17 cellular contexts compared by ENCODE assay signal in the genomic region with DNA sequence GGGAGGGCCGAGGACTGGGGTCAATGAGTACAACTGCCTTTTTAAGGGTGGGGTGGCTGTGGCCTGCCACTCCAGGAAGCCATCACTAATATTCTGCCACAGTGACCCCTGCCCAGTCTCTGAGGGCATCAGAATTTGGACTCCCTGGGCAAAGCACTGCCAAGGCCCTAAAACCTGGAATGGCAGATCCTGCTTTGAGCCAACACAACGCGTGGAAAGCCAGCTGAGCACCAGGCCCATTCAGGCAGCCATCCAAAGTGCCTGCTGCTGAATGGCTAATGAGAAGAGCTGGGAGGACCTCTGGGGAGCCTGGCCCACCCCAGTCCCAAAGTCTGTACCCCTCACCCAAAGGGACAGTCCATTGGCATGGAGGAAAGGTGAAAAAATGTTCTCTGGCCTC. TPM values are rescaled to one million over a fixed set of nuclear protein-coding genes. Genes with fewer than 3 reads are reported as not detected.
DNase-seq lines count a peak whose midpoint lies in the region; ATAC-seq and TF ChIP-seq lines count a peak whose summit lies in the region.
"Had no signal": no experiment of that assay in that cellular context is flagged by ENCODE, and none has a peak within 500 bp of the region (broad histone marks: within the 10 kb centered on the region; RNA-seq: fewer than 3 reads in every experiment).

No MANE protein-coding gene starts in this region.

- no peak for ATAC-seq in HG02938 (IDR thresholded peaks at IDR 0.05; ENCODE audit: unreplicated experiment)

- peak overlapping the region; percentile 30 for H3K27ac Mint-ChIP-seq in activated naive CD4-positive, alpha-beta T cell treated with anti-CD3 and anti-CD28 coated beads, Interleukin-2, amount 50 U/mL, for 24 hours
- peak overlapping the region; percentile 76 for H3K27ac Mint-ChIP-seq in activated naive CD8-positive, alpha-beta T cell

- no peaks in the 10 kb centered on the region for H3K9me3 Mint-ChIP-seq in activated naive CD4-positive, alpha-beta T cell treated with anti-CD3 and anti-CD28 coated beads, Interleukin-2, amount 50 U/mL, for 24 hours
- H3K9me3 Mint-ChIP-seq in activated naive CD8-positive, alpha-beta T cell (ENCODE audit: low read depth) = no peaks in the 10 kb centered on the region

- no peak overlapping the region for H3K4me3 Mint-ChIP-seq in activated naive CD4-positive, alpha-beta T cell treated with anti-CD3 and anti-CD28 coated beads, Interleukin-2, amount 50 U/mL, for 24 hours
- peak overlapping the region; percentile 42 for H3K4me3 Mint-ChIP-seq in activated naive CD8-positive, alpha-beta T cell

- H3K36me3 Mint-ChIP-seq in activated naive CD4-positive, alpha-beta T cell treated with anti-CD3 and anti-CD28 coated beads, Interleukin-2, amount 50 U/mL, for 24 hours = peaks cover 4% of the 10 kb centered on the region
- no peaks in the 10 kb centered on the region for H3K36me3 Mint-ChIP-seq in activated naive CD8-positive, alpha-beta T cell

- peaks cover 70% of the 10 kb centered on the region for H3K4me1 Mint-ChIP-seq in activated naive CD4-positive, alpha-beta T cell treated with anti-CD3 and anti-CD28 coated beads, Interleukin-2, amount 50 U/mL, for 24 hours
- H3K4me1 Mint-ChIP-seq in activated naive CD8-positive, alpha-beta T cell (ENCODE audit: low read depth) = peaks cover 61% of the 10 kb centered on the region

- H3K27me3 Mint-ChIP-seq in activated naive CD4-positive, alpha-beta T cell treated with anti-CD3 and anti-CD28 coated beads, Interleukin-2, amount 50 U/mL, for 24 hours = no peaks in the 10 kb centered on the region
- H3K27me3 Mint-ChIP-seq in activated naive CD8-positive, alpha-beta T cell = no peaks in the 10 kb centered on the region

- DNase-seq in activated naive CD4-positive, alpha-beta T cell (lab: John Stamatoyannopoulos, UW) = no peak
- DNase-seq in hypothalamus (lab: John Stamatoyannopoulos, UW) = peak in 26 of 51 donors; percentile 14 to 66 (median 42)
- DNase-seq in ureter (ENCODE audit: low spot score) = peak; percentile 42
- no peak for DNase-seq in GM10266 (ENCODE audit: extremely low spot score)
- DNase-seq in NCI-H2107 (lab: John Stamatoyannopoulos, UW) = no peak
- DNase-seq: mammary epithelial cell, NCI-H2029 treated with DMSO at 0.1 percent for 48 hours, occipital lobe, SJCRH30 had no signal

- no peak for TF ChIP-seq CTCF in GM10266 (IDR thresholded peaks at IDR 0.05; ENCODE audit: control insufficient read depth, insufficient read depth, low read depth, missing control alignments)

RNA-seq across cellular contexts. Expression of gene TWF2, which starts 5.0 kb away (rescaled TPM):
- 65.3 TPM for total RNA-seq in ureter

RNA-seq across cellular contexts. Expression of gene TLR9, which starts 8.5 kb away (rescaled TPM):
- total RNA-seq in ureter = 0.26 TPM
- total RNA-seq: ascending aorta, Daoy, dermis microvascular lymphatic vessel endothelial cell, mammary epithelial cell, MCF 10A, SJCRH30, thoracic aorta had no signal

RNA-seq across cellular contexts. Expression of gene PPM1M, which starts 11.6 kb away (rescaled TPM):
- 16.1 TPM for total RNA-seq in ureter

RNA-seq across cellular contexts. Expression of gene ALAS1, which starts 36.0 kb away (rescaled TPM):
- 144 TPM for total RNA-seq in ureter

RNA-seq across cellular contexts. Expression of gene WDR82, which starts 44.5 kb away (rescaled TPM):
- total RNA-seq in ureter = 81.6 TPM

Comparison
In these comparisons a context has a peak if more than half of its experiments do, and no peak if none do; other contexts are left out.
1. DNase-seq: peak in hypothalamus (26 of 51) and ureter (single experiment); none in activated naive CD4-positive, alpha-beta T cell (0 of 4), GM10266 (single experiment) and NCI-H2107 (single experiment).